30 cellular contexts compared by ENCODE assay signal in genomic region chr9:130526854-130527650, GRCh38.
"Had no signal": no experiment of that assay in that cellular context is flagged by ENCODE, and none has a peak within 500 bp of the region (broad histone marks: within the 10 kb centered on the region; RNA-seq: fewer than 3 reads in every experiment).

No MANE protein-coding gene starts in this region.

- H3K4me1 ChIP-seq: ascending aorta, colonic mucosa, lower lobe of right lung, pancreas, stomach, upper lobe of right lung had no signal

- H3K36me3 Mint-ChIP-seq: activated CD4-positive, alpha-beta memory T cell treated with anti-CD3 and anti-CD28 coated beads for 36 hours; activated naive CD4-positive, alpha-beta T cell treated with anti-CD3 and anti-CD28 coated beads, Interleukin-2, amount 10 ng/mL, durations not matched to agents 7 days and 5 days; activated naive CD8-positive, alpha-beta T cell treated with anti-CD3 and anti-CD28 coated beads, Interleukin-2, amount 10 ng/mL, durations not matched to agents 7 days and 5 days; brain; naive thymus-derived CD8-positive, alpha-beta T cell; stimulated activated naive B cell treated with anti-CD40 and anti-IgM and Interleukin-4, amounts not matched to agents 10 μg/mL and 1 μg/mL and 100 μg/mL, for 72 hours had no signal

- DNase-seq: activated CD4-positive, alpha-beta memory T cell treated with anti-CD3 and anti-CD28 coated beads for 36 hours; activated CD4-positive, alpha-beta T cell treated with anti-CD3 and anti-CD28 coated beads for 48 hours; activated CD8-positive, alpha-beta memory T cell treated with anti-CD3 and anti-CD28 coated beads, Interleukin-2, amount 50 U/mL, for 4 hours; activated gamma-delta T cell; activated naive CD4-positive, alpha-beta T cell treated with anti-CD3 and anti-CD28 coated beads, Interleukin-2, amount 10 ng/mL, durations not matched to agents 7 days and 5 days; activated naive CD8-positive, alpha-beta T cell treated with anti-CD3 and anti-CD28 coated beads, Interleukin-2, amount 10 ng/mL, durations not matched to agents 7 days and 5 days; activated T-cell treated with anti-CD3 and anti-CD28 coated beads, Interleukin-2, amount 50 U/mL, for 1 hour; cerebellar nuclear complex; colonic mucosa; effector CD8-positive, alpha-beta T cell; gastrocnemius medialis; left cardiac atrium; lower lobe of right lung; mesenchymal stem cell; naive thymus-derived CD8-positive, alpha-beta T cell; stimulated activated CD4-positive, alpha-beta T cell treated with anti-CD3 and anti-CD28 coated beads, Interleukin-15, amount 100 ng/mL, for 24 hours; stimulated activated CD4-positive, alpha-beta T cell treated with anti-CD3 and anti-CD28 coated beads, Interleukin-2, amount 100 ng/mL, for 24 hours; stimulated activated naive B cell treated with anti-CD40 and anti-IgM and Interleukin-4, amounts not matched to agents 10 μg/mL and 1 μg/mL and 100 μg/mL, for 72 hours; stomach; T-helper 1 cell; tibial artery; upper lobe of right lung had no signal

- H3K4me2 ChIP-seq: hepatocyte had no signal

- H3K27me3 ChIP-seq: ascending aorta, cardiac muscle cell, colonic mucosa, hepatocyte, pancreas, right atrium auricular region had no signal

- H3K36me3 ChIP-seq: ascending aorta, cardiac muscle cell, colonic mucosa, gastrocnemius medialis, lower lobe of right lung, pancreas, right atrium auricular region, stomach, tibial artery, upper lobe of right lung had no signal

- H2AFZ ChIP-seq: hepatocyte had no signal

- H3K27ac Mint-ChIP-seq: activated CD4-positive, alpha-beta memory T cell treated with anti-CD3 and anti-CD28 coated beads for 36 hours; activated naive CD4-positive, alpha-beta T cell treated with anti-CD3 and anti-CD28 coated beads, Interleukin-2, amount 10 ng/mL, durations not matched to agents 7 days and 5 days; activated naive CD8-positive, alpha-beta T cell treated with anti-CD3 and anti-CD28 coated beads, Interleukin-2, amount 10 ng/mL, durations not matched to agents 7 days and 5 days; stimulated activated naive B cell treated with anti-CD40 and anti-IgM and Interleukin-4, amounts not matched to agents 10 μg/mL and 1 μg/mL and 100 μg/mL, for 72 hours had no signal

- H3K4me3 ChIP-seq: ascending aorta, cardiac muscle cell, colonic mucosa, gastrocnemius medialis, hepatocyte, lower lobe of right lung, pancreas, right atrium auricular region, stomach, tibial artery, upper lobe of right lung had no signal

- H3K27ac ChIP-seq: ascending aorta, cardiac muscle cell, colonic mucosa, epithelial cell of prostate, gastrocnemius medialis, hepatocyte, lower lobe of right lung, pancreas, right atrium auricular region, stomach, tibial artery, upper lobe of right lung had no signal

- H3K4me1 Mint-ChIP-seq: activated naive CD4-positive, alpha-beta T cell treated with anti-CD3 and anti-CD28 coated beads, Interleukin-2, amount 10 ng/mL, durations not matched to agents 7 days and 5 days; activated naive CD8-positive, alpha-beta T cell treated with anti-CD3 and anti-CD28 coated beads, Interleukin-2, amount 10 ng/mL, durations not matched to agents 7 days and 5 days had no signal

- H3K9me3 Mint-ChIP-seq: activated CD4-positive, alpha-beta memory T cell treated with anti-CD3 and anti-CD28 coated beads for 36 hours; activated naive CD4-positive, alpha-beta T cell treated with anti-CD3 and anti-CD28 coated beads, Interleukin-2, amount 10 ng/mL, durations not matched to agents 7 days and 5 days; activated naive CD8-positive, alpha-beta T cell treated with anti-CD3 and anti-CD28 coated beads, Interleukin-2, amount 10 ng/mL, durations not matched to agents 7 days and 5 days; naive thymus-derived CD8-positive, alpha-beta T cell had no signal

- H3K4me3 Mint-ChIP-seq: activated CD4-positive, alpha-beta memory T cell treated with anti-CD3 and anti-CD28 coated beads for 36 hours; activated naive CD4-positive, alpha-beta T cell treated with anti-CD3 and anti-CD28 coated beads, Interleukin-2, amount 10 ng/mL, durations not matched to agents 7 days and 5 days; activated naive CD8-positive, alpha-beta T cell treated with anti-CD3 and anti-CD28 coated beads, Interleukin-2, amount 10 ng/mL, durations not matched to agents 7 days and 5 days; brain; naive thymus-derived CD8-positive, alpha-beta T cell; stimulated activated naive B cell treated with anti-CD40 and anti-IgM and Interleukin-4, amounts not matched to agents 10 μg/mL and 1 μg/mL and 100 μg/mL, for 72 hours had no signal

- H3K9me3 ChIP-seq: ascending aorta, colonic mucosa, gastrocnemius medialis, lower lobe of right lung, pancreas, right atrium auricular region, stomach, tibial artery, upper lobe of right lung had no signal

- ATAC-seq: activated CD4-positive, CD25-positive, alpha-beta regulatory T cell treated with anti-CD3 and anti-CD28 coated beads, Interleukin-2, amount 50 U/mL, for 24 hours; gastrocnemius medialis; left cardiac atrium; lower lobe of right lung; naive thymus-derived CD8-positive, alpha-beta T cell; pancreas; stimulated activated naive B cell treated with anti-CD40 and anti-IgM and Interleukin-4, amounts not matched to agents 10 μg/mL and 1 μg/mL and 100 μg/mL, for 72 hours; upper lobe of right lung had no signal
